1 cellular context compared by ENCODE assay signal in the genomic region with DNA sequence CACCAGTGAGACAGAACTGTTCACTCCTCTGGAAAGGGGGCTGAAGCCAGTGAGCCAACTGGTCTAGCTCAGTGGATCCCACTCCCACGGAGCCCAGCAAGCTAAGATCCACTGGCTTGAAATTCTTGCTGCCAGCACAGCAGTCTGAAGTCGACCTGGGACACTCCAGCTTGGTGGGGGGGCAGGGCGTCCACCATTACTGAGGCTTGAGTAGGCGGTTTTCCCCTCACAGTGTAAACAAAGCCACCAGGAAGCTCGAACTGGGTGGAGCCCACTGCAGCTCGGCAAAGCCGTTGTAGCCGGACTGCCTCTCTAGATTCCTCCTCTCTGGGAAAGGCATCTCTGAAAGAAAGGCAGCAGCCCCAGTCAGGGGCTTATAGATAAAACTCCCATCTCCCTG.
A peak's percentile ranks its signal among the peaks of the same experiment; 100 is the strongest.
TF ChIP-seq lines count a peak whose summit lies in the region.
"Not testable (repeated sequence)": the region's sequence is repeated elsewhere in the genome, so short reads cannot be mapped to it uniquely, and the experiment has no call there.

No MANE protein-coding gene starts in this region.

TF ChIP-seq in K562, 482 proteins besides CTCF, POLR2A, EP300 and RAD21 (continued from another document):
- TF ChIP-seq, protein P1, sequence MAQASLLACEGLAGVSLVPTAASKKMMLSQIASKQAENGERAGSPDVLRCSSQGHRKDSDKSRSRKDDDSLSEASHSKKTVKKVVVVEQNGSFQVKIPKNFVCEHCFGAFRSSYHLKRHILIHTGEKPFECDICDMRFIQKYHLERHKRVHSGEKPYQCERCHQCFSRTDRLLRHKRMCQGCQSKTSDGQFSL (CRISPR knock-in tag; IDR thresholded peaks at IDR 0.05) = peak; percentile 91
- TF ChIP-seq, protein P1 (tag; IDR thresholded peaks at IDR 0.05) = not testable (repeated sequence)
- peak; percentile 74 to 76 for TF ChIP-seq FOXK2 (conservative IDR thresholded peaks at IDR 0.05 in 1 of 2, IDR thresholded peaks at IDR 0.05 in 1 of 2; ENCODE audit: low read depth in 2 of 2)
